In the genomic region with DNA sequence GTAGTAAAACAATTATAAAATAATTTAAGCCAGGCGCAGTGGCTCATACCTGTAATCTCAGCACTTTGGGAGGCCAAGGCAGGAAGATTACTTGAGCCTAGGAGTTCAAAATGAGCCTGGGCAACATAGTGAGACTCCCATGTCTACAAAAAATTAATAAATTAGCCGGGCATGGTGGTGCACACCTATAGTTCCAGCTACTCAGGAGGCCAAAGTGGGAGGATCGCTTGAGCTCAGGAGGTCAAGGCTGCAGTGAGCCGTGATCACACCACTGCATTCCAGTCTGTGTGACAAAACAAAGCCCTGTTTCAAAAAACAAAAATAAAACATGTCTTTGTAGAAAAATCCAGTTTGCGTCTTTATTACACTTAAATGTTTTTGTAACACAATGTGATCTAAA, we compare ENCODE assay signal across 15 cellular contexts.
DNase-seq lines count a peak whose midpoint lies in the region; ATAC-seq, FAIRE-seq and TF ChIP-seq lines count a peak whose summit lies in the region.
"Had no signal": no experiment of that assay in that cellular context is flagged by ENCODE, and none has a peak within 500 bp of the region (broad histone marks: within the 10 kb centered on the region; RNA-seq: fewer than 3 reads in every experiment).

No MANE protein-coding gene starts in this region.

- H3K36me3 Mint-ChIP-seq in activated T-cell treated with anti-CD3 and anti-CD28 coated beads, Interleukin-2, amount 50 U/mL, for 72 hours (ENCODE audit: insufficient read depth in 2 of 2) = peaks cover 2 to 4% of the 10 kb centered on the region in 2 donors
- peaks cover 3 to 11% (median 11%) of the 10 kb centered on the region in 3 donors for H3K36me3 Mint-ChIP-seq in immature natural killer cell

- FAIRE-seq in GM12891 (lab: Jason Lieb, UNC) (peak; percentile 38), urothelium cell line (lab: Jason Lieb, UNC) (no peak)

- H2AFZ ChIP-seq in OCI-LY3 (ENCODE audit: low read depth, low read length) = no peak overlapping the region

- H3K4me2 ChIP-seq in OCI-LY3 (ENCODE audit: low read length) = peak overlapping the region; percentile 79; the same call in 1 of the 2 replicates

- H3K4me1 ChIP-seq in OCI-LY3 (ENCODE audit: low read length) = peaks cover 22% of the 10 kb centered on the region
- H3K4me1 ChIP-seq: Caco-2, HAP-1 had no signal

- no peak overlapping the region for H3K4me3 ChIP-seq in OCI-LY3 (ENCODE audit: low read length)
- H3K4me3 ChIP-seq: HAP-1 had no signal

- no peak for TF ChIP-seq CTCF in OCI-LY3 (IDR thresholded peaks at IDR 0.05; ENCODE audit: low read depth, low read length)

- ATAC-seq in activated T-cell treated with anti-CD3 and anti-CD28 coated beads, Interleukin-2, amount 50 U/mL, for 72 hours (replicated peaks in 1 of 2) = no peak

- H3K4me1 Mint-ChIP-seq in activated T-cell treated with anti-CD3 and anti-CD28 coated beads, Interleukin-2, amount 50 U/mL, for 72 hours (ENCODE audit: low read depth) = peaks cover 13% of the 10 kb centered on the region
- peaks cover 15 to 21% of the 10 kb centered on the region in 2 donors for H3K4me1 Mint-ChIP-seq in immature natural killer cell

- H3K36me3 ChIP-seq in OCI-LY3 (replicated peaks; ENCODE audit: low read depth, low read length) = no peaks in the 10 kb centered on the region
- H3K36me3 ChIP-seq: HAP-1 had no signal

- H3K27me3 Mint-ChIP-seq in activated T-cell treated with anti-CD3 and anti-CD28 coated beads, Interleukin-2, amount 50 U/mL, for 72 hours (ENCODE audit: low read depth) = no peaks in the 10 kb centered on the region
- H3K27me3 Mint-ChIP-seq in immature natural killer cell (ENCODE audit: low read depth in 3 of 3) = peaks cover 0 to 2% (median 0%) of the 10 kb centered on the region in 3 donors
- H3K27me3 Mint-ChIP-seq: CD4-positive, alpha-beta memory T cell had no signal

- no peaks in the 10 kb centered on the region for H4K20me1 ChIP-seq in OCI-LY3 (ENCODE audit: insufficient read depth, low read length)

- TF ChIP-seq POLR2A in GM12891 (IDR thresholded peaks at IDR 0.05; ENCODE audit: low read depth, low read length) = no peak

- no peak for DNase-seq in GM12891 (ENCODE audit: insufficient read length, low spot score)
- DNase-seq in left kidney (ENCODE audit: low read depth, low spot score) = peak; percentile 7
- DNase-seq in activated T-cell treated with anti-CD3 and anti-CD28 coated beads, Interleukin-2, amount 50 U/mL, for 72 hours = no peak
- no peak for DNase-seq in immature natural killer cell
- no peak for DNase-seq in urothelium cell line (ENCODE audit: low spot score)
- DNase-seq: C1 segment of cervical spinal cord; Caco-2; CD4-positive, alpha-beta memory T cell; DND-41; EL; GDM1; GOT3; HFFc6 had no signal

- H3K27ac ChIP-seq in OCI-LY3 (ENCODE audit: low read length) = no peak overlapping the region

- no peaks in the 10 kb centered on the region for H3K9me3 Mint-ChIP-seq in activated T-cell treated with anti-CD3 and anti-CD28 coated beads, Interleukin-2, amount 50 U/mL, for 72 hours
- H3K9me3 Mint-ChIP-seq in immature natural killer cell = no peaks in the 10 kb centered on the region
- H3K9me3 Mint-ChIP-seq: HFFc6 had no signal

- H3K27me3 ChIP-seq in OCI-LY3 (ENCODE audit: low read depth, low read length) = no peaks in the 10 kb centered on the region

- no peaks in the 10 kb centered on the region for H3K79me2 ChIP-seq in OCI-LY3 (ENCODE audit: low read length)

- no peak overlapping the region for H3K27ac Mint-ChIP-seq in activated T-cell treated with anti-CD3 and anti-CD28 coated beads, Interleukin-2, amount 50 U/mL, for 72 hours
- no peak overlapping the region for H3K27ac Mint-ChIP-seq in immature natural killer cell
- H3K27ac Mint-ChIP-seq: HFFc6 had no signal

- H3K4me3 Mint-ChIP-seq in activated T-cell treated with anti-CD3 and anti-CD28 coated beads, Interleukin-2, amount 50 U/mL, for 72 hours = no peak overlapping the region
- H3K4me3 Mint-ChIP-seq in immature natural killer cell = no peak overlapping the region
- H3K4me3 Mint-ChIP-seq: CD4-positive, alpha-beta memory T cell; HFFc6 had no signal

- no peaks in the 10 kb centered on the region for H3K9me3 ChIP-seq in OCI-LY3 (ENCODE audit: insufficient read depth, low read length)
- H3K9me3 ChIP-seq: Caco-2, HAP-1 had no signal

- no peak overlapping the region for H3K9ac ChIP-seq in OCI-LY3 (ENCODE audit: low read length)

TF ChIP-seq in GM12891, 5 proteins besides CTCF, POLR2A, EP300 and RAD21:
- TF ChIP-seq TAF1 (IDR thresholded peaks at IDR 0.05; ENCODE audit: low read depth, low read length) (no peak), PAX5 (IDR thresholded peaks at IDR 0.05; ENCODE audit: insufficient read depth, low read length, severe bottlenecking) (no peak), POU2F2 (IDR thresholded peaks at IDR 0.05; ENCODE audit: low read depth, low read length) (no peak), SPI1 (IDR thresholded peaks at IDR 0.05; ENCODE audit: low read depth, low read length) (no peak), POLR2AphosphoS5 (IDR thresholded peaks at IDR 0.05; ENCODE audit: low read depth, low read length) (no peak)
